1 cellular context compared by ENCODE assay signal in the genomic region with DNA sequence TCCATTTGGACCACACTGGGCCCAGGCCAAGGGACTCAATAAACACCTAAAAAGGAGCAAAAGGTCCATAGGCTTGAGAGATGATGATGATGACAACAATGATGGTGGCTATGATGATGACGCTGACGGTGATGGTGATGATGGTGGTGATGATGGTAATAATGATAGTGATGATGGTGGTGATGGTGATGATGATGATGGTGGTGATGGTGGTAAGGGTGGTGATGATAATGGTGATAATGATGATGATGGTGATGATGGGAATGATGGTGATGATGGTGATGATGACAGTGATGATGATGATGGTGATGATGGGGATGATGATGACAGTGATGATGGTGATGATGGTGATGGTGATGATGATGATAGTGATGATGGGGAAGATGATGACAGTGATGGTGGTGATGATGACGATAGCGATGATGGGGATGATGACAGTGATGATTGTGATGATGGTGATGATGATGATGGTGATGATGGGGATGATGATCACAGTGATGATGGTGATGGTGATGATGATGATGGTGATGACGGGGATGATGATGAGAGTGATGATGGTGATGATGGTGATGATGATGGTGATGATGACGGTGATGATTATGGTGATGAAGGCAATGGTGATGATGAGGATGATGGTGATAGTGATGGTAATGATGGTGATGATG.
TF ChIP-seq lines count a peak whose summit lies in the region.

No MANE protein-coding gene starts in this region.

TF ChIP-seq in HEK293, 187 proteins besides CTCF, POLR2A, EP300 and RAD21 (continued from another document and continues in another):
- TF ChIP-seq ZNF433 (tag by site-specific recombination; IDR thresholded peaks at IDR 0.05; ENCODE audit: low read depth) (no peak), ZNF792 (tag by site-specific recombination; IDR thresholded peaks at IDR 0.05) (no peak), ZNF529 (tag by site-specific recombination; IDR thresholded peaks at IDR 0.05; ENCODE audit: insufficient replicate concordance) (no peak), PRDM1 (tag by site-specific recombination; IDR thresholded peaks at IDR 0.05) (no peak), ZNF658 (tag by site-specific recombination; IDR thresholded peaks at IDR 0.05) (peak; percentile 95), ZNF843 (tag by site-specific recombination; IDR thresholded peaks at IDR 0.05) (no peak), ZNF449 (tag by site-specific recombination; IDR thresholded peaks at IDR 0.05) (no peak), ZNF645 (tag by site-specific recombination; IDR thresholded peaks at IDR 0.05) (no peak), ZNF155 (tag by site-specific recombination; IDR thresholded peaks at IDR 0.05) (0 out of 2 replicates have a peak, but pooled peaks have one; percentile 7), KLF1 (tag by site-specific recombination; IDR thresholded peaks at IDR 0.05) (no peak), ZSCAN23 (tag by site-specific recombination; IDR thresholded peaks at IDR 0.05) (no peak), ZNF513 (tag by site-specific recombination; IDR thresholded peaks at IDR 0.05) (peak; percentile 99), ZNF518A (tag by site-specific recombination; conservative IDR thresholded peaks at IDR 0.05; ENCODE audit: low read depth) (no peak), SCRT2 (tag by site-specific recombination; IDR thresholded peaks at IDR 0.05) (no peak), ZNF138 (tag by site-specific recombination; IDR thresholded peaks at IDR 0.05; ENCODE audit: borderline replicate concordance) (no peak), ZNF202 (tag by site-specific recombination; IDR thresholded peaks at IDR 0.05; ENCODE audit: borderline replicate concordance) (no peak), ZNF473 (tag by site-specific recombination; IDR thresholded peaks at IDR 0.05) (no peak), ZBTB48 (tag by site-specific recombination; IDR thresholded peaks at IDR 0.05) (no peak), HOXA7 (CRISPR knock-in tag; IDR thresholded peaks at IDR 0.05; ENCODE audit: borderline replicate concordance) (no peak), ZNF416 (tag by site-specific recombination; IDR thresholded peaks at IDR 0.05) (no peak), ZNF350 (tag by site-specific recombination; IDR thresholded peaks at IDR 0.05) (no peak), ZNF146 (tag by site-specific recombination; IDR thresholded peaks at IDR 0.05) (no peak), ZNF114 (tag by site-specific recombination; IDR thresholded peaks at IDR 0.05) (no peak), ZNF501 (tag by site-specific recombination; IDR thresholded peaks at IDR 0.05) (no peak), YY1 (tag by site-specific recombination; IDR thresholded peaks at IDR 0.05) (no peak), ZNF311 (tag by site-specific recombination; IDR thresholded peaks at IDR 0.05; ENCODE audit: borderline replicate concordance) (no peak), ZEB2 (tag by site-specific recombination; IDR thresholded peaks at IDR 0.05) (no peak), RBAK (tag by site-specific recombination; IDR thresholded peaks at IDR 0.05) (peak; percentile 66; the same call in 1 of the 2 replicates), OSR2 (tag by site-specific recombination; IDR thresholded peaks at IDR 0.05) (no peak), ZNF184 (tag by site-specific recombination; IDR thresholded peaks at IDR 0.05) (no peak), PRDM2 (tag by site-specific recombination; IDR thresholded peaks at IDR 0.05; ENCODE audit: borderline replicate concordance) (no peak), BCL11A (tag by site-specific recombination; IDR thresholded peaks at IDR 0.05; ENCODE audit: low read depth) (no peak), ZBTB7A (tag by site-specific recombination; IDR thresholded peaks at IDR 0.05; ENCODE audit: low read depth) (no peak), ZNF521 (tag by site-specific recombination; IDR thresholded peaks at IDR 0.05) (0 out of 2 replicates have a peak, but pooled peaks have one; percentile 67)
- TF ChIP-seq, protein P1, sequence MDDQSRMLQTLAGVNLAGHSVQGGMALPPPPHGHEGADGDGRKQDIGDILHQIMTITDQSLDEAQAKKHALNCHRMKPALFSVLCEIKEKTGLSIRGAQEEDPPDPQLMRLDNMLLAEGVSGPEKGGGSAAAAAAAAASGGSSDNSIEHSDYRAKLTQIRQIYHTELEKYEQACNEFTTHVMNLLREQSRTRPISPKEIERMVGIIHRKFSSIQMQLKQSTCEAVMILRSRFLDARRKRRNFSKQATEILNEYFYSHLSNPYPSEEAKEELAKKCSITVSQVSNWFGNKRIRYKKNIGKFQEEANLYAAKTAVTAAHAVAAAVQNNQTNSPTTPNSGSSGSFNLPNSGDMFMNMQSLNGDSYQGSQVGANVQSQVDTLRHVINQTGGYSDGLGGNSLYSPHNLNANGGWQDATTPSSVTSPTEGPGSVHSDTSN (CRISPR knock-in tag; IDR thresholded peaks at IDR 0.05) = no peak
- TF ChIP-seq, protein P2, sequence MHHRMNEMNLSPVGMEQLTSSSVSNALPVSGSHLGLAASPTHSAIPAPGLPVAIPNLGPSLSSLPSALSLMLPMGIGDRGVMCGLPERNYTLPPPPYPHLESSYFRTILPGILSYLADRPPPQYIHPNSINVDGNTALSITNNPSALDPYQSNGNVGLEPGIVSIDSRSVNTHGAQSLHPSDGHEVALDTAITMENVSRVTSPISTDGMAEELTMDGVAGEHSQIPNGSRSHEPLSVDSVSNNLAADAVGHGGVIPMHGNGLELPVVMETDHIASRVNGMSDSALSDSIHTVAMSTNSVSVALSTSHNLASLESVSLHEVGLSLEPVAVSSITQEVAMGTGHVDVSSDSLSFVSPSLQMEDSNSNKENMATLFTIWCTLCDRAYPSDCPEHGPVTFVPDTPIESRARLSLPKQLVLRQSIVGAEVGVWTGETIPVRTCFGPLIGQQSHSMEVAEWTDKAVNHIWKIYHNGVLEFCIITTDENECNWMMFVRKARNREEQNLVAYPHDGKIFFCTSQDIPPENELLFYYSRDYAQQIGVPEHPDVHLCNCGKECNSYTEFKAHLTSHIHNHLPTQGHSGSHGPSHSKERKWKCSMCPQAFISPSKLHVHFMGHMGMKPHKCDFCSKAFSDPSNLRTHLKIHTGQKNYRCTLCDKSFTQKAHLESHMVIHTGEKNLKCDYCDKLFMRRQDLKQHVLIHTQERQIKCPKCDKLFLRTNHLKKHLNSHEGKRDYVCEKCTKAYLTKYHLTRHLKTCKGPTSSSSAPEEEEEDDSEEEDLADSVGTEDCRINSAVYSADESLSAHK (tag by site-specific recombination; IDR thresholded peaks at IDR 0.05) = no peak
